In genomic region chr12:56159482-56160105, GRCh38 we compare ENCODE assay signal across 8 cellular contexts. TPM values are rescaled to one million over a fixed set of nuclear protein-coding genes. Genes with fewer than 3 reads are reported as not detected.
A peak's percentile ranks its signal among the peaks of the same experiment; 100 is the strongest.
DNase-seq lines count a peak whose midpoint lies in the region; ATAC-seq, FAIRE-seq and TF ChIP-seq lines count a peak whose summit lies in the region.

No MANE protein-coding gene starts in this region.

- H3K27me3 ChIP-seq in BJ (ENCODE audit: control insufficient read depth, insufficient read depth, low read length) = no peaks in the 10 kb centered on the region
- H3K27me3 ChIP-seq in MG63 = no peaks in the 10 kb centered on the region
- no peaks in the 10 kb centered on the region for H3K27me3 ChIP-seq in ectodermal cell (ENCODE audit: control insufficient read depth, insufficient read depth, low read length, poor library complexity, severe bottlenecking)

- H3K27ac Mint-ChIP-seq in nephron = peak overlapping the region; percentile 99 to 100 (median 100)

- peaks cover 66% of the 10 kb centered on the region for H3K36me3 Mint-ChIP-seq in nephron (ENCODE audit: low read depth)

- no peaks in the 10 kb centered on the region for H3K27me3 Mint-ChIP-seq in nephron (ENCODE audit: low read depth)

- peaks cover 50% of the 10 kb centered on the region for H3K4me1 Mint-ChIP-seq in nephron

- H3K4me3 ChIP-seq in BJ (ENCODE audit: low read depth, low read length) (peak overlapping the region; percentile 64), MG63 (peak overlapping the region; percentile 78), ectodermal cell (ENCODE audit: insufficient read depth, low read depth, low read length) (peak overlapping the region; percentile 70)

- H3K9me3 Mint-ChIP-seq in nephron = no peaks in the 10 kb centered on the region

- peaks cover 29% of the 10 kb centered on the region for H3K36me3 ChIP-seq in BJ (ENCODE audit: control insufficient read depth, insufficient read depth, low read length)
- peaks cover 59% of the 10 kb centered on the region for H3K36me3 ChIP-seq in MG63
- H3K36me3 ChIP-seq in ectodermal cell (ENCODE audit: control insufficient read depth, insufficient read depth, low read length) = peaks cover 40% of the 10 kb centered on the region

- H3K9me3 ChIP-seq in MG63 = no peaks in the 10 kb centered on the region
- H3K9me3 ChIP-seq in ectodermal cell (ENCODE audit: control insufficient read depth, low read length) = no peaks in the 10 kb centered on the region

- no peak overlapping the region for H3K27ac ChIP-seq in ectodermal cell (ENCODE audit: insufficient read depth, low read depth, low read length, poor library complexity, severe bottlenecking)

- TF ChIP-seq CTCF in BJ (IDR thresholded peaks at IDR 0.05; ENCODE audit: insufficient read depth, low read depth, low read length) = no peak
- TF ChIP-seq CTCF in nephron (IDR thresholded peaks at IDR 0.05; ENCODE audit: unreplicated experiment in 3 of 3) = no peak

- POLR2A ChIA-PET in BJ (lab: Charles Lee) = interaction anchor here (0.8 to 1.3 kb wide), 2 partner anchors 19 to 41 kb away, joined by 3 to 4 read pairs; partner anchors contain the start of gene ZC3H10

- DNase-seq in BJ (ENCODE audit: low read depth) (no peak), MG63 (no peak), GM19239 (ENCODE audit: insufficient read length, low spot score) (no peak), UCSD-AML1 (lab: John Stamatoyannopoulos, UW; ENCODE audit: unreplicated experiment) (no peak)

- H3K4me1 ChIP-seq in ectodermal cell (ENCODE audit: control insufficient read depth, insufficient read depth, low read length) = peaks cover 38% of the 10 kb centered on the region

- WGBS in ectodermal cell, 2 experiments = 72 to 78% methylated on average over 6 of the region's 6 CpGs

- H3K4me3 Mint-ChIP-seq in nephron = peak overlapping the region; percentile 94 to 97 (median 96)

- no peak for FAIRE-seq in GM19239 (lab: Jason Lieb, UNC)

- ATAC-seq in GM21526 (IDR thresholded peaks at IDR 0.05; ENCODE audit: low FRiP score, unreplicated experiment) (no peak), HG03095 (IDR thresholded peaks at IDR 0.05; ENCODE audit: unreplicated experiment) (no peak)

- CTCF ChIA-PET in BJ (lab: Yijun Ruan, JAX) = interaction anchor here (2.2 to 8.7 kb wide), 4 partner anchors 29 to 40 kb away, joined by 8 to 56 read pairs (median 32); partner anchors contain the start of genes ESYT1, SMARCC2 and ZC3H10

RNA-seq across cellular contexts. Expression of gene MYL6, which starts 1.4 kb away (rescaled TPM):
- polyA plus RNA-seq in BJ (2011; rRNA removed) = 5,667 and 6,879 TPM in 2 replicates
- polyA minus RNA-seq in BJ (2011; rRNA and poly(A)+ RNA removed) = 985 and 1,932 TPM in 2 replicates
- 1,658 and 1,845 TPM in 2 replicates for total RNA-seq in MG63 (2014; rRNA removed; shearing (Covaris generic); ENCODE audit: low replicate concordance)
- 1,681 TPM for polyA plus RNA-seq in ectodermal cell (2013, experiment 1 of 4)
- polyA plus RNA-seq in ectodermal cell (2013, experiment 2 of 4) = 1,478 TPM
- 1,294 TPM for polyA plus RNA-seq in ectodermal cell (2013, experiment 3 of 4)
- 1,438 TPM for polyA plus RNA-seq in ectodermal cell (2013, experiment 4 of 4)

RNA-seq across cellular contexts. Expression of gene MYL6B, which starts 7.2 kb away (rescaled TPM):
- polyA plus RNA-seq in BJ (2011; rRNA removed) = 74.1 and 75.4 TPM in 2 replicates
- 21.6 and 24.2 TPM in 2 replicates for polyA minus RNA-seq in BJ (2011; rRNA and poly(A)+ RNA removed)
- 65.7 and 123 TPM in 2 replicates for total RNA-seq in MG63 (2014; rRNA removed; shearing (Covaris generic); ENCODE audit: low replicate concordance)
- polyA plus RNA-seq in ectodermal cell (2013, experiment 1 of 4) = 215 TPM
- 204 TPM for polyA plus RNA-seq in ectodermal cell (2013, experiment 2 of 4)
- polyA plus RNA-seq in ectodermal cell (2013, experiment 3 of 4) = 195 TPM
- polyA plus RNA-seq in ectodermal cell (2013, experiment 4 of 4) = 229 TPM

RNA-seq across cellular contexts. Expression of gene SMARCC2, which starts 29.7 kb away (rescaled TPM):
- polyA plus RNA-seq in BJ (2011; rRNA removed) = 60.7 and 72.6 TPM in 2 replicates
- polyA minus RNA-seq in BJ (2011; rRNA and poly(A)+ RNA removed) = 57.8 and 79.5 TPM in 2 replicates
- total RNA-seq in MG63 (2014; rRNA removed; shearing (Covaris generic); ENCODE audit: low replicate concordance) = 10.6 and 14.8 TPM in 2 replicates
- 133 TPM for polyA plus RNA-seq in ectodermal cell (2013, experiment 1 of 4)
- polyA plus RNA-seq in ectodermal cell (2013, experiment 2 of 4) = 140 TPM
- 112 TPM for polyA plus RNA-seq in ectodermal cell (2013, experiment 3 of 4)
- 120 TPM for polyA plus RNA-seq in ectodermal cell (2013, experiment 4 of 4)

RNA-seq across cellular contexts. Expression of gene ESYT1, which starts 31.5 kb away (rescaled TPM):
- polyA plus RNA-seq in BJ (2011; rRNA removed) = 180 and 264 TPM in 2 replicates
- 268 and 305 TPM in 2 replicates for polyA minus RNA-seq in BJ (2011; rRNA and poly(A)+ RNA removed)
- total RNA-seq in MG63 (2014; rRNA removed; shearing (Covaris generic); ENCODE audit: low replicate concordance) = 84.9 and 145 TPM in 2 replicates
- polyA plus RNA-seq in ectodermal cell (2013, experiment 1 of 4) = 117 TPM
- 139 TPM for polyA plus RNA-seq in ectodermal cell (2013, experiment 2 of 4)
- 80.5 TPM for polyA plus RNA-seq in ectodermal cell (2013, experiment 3 of 4)
- 88.8 TPM for polyA plus RNA-seq in ectodermal cell (2013, experiment 4 of 4)

RNA-seq across cellular contexts. Expression of gene ZC3H10, which starts 41.5 kb away (rescaled TPM):
- polyA plus RNA-seq in BJ (2011; rRNA removed) = 1.4 and 1.6 TPM in 2 replicates
- polyA minus RNA-seq in BJ (2011; rRNA and poly(A)+ RNA removed) = 2.9 and 3.7 TPM in 2 replicates
- total RNA-seq in MG63 (2014; rRNA removed; shearing (Covaris generic); ENCODE audit: low replicate concordance) = 3.5 and 5.3 TPM in 2 replicates
- polyA plus RNA-seq in ectodermal cell (2013, experiment 1 of 4) = 8.6 TPM
- 7.2 TPM for polyA plus RNA-seq in ectodermal cell (2013, experiment 2 of 4)
- 5.1 TPM for polyA plus RNA-seq in ectodermal cell (2013, experiment 3 of 4)
- 5.5 TPM for polyA plus RNA-seq in ectodermal cell (2013, experiment 4 of 4)
